8 cellular contexts compared by ENCODE assay signal in genomic region chr9:83220737-83221136, GRCh38.
DNase-seq lines count a peak whose midpoint lies in the region; ATAC-seq and TF ChIP-seq lines count a peak whose summit lies in the region.

No MANE protein-coding gene starts in this region.

- WGBS in tibial nerve, 2 donors, result 20 to 22% methylated on average over 3 of the region's 3 CpGs

- peaks cover 0 to 23% (median 4%) of the 10 kb centered on the region in 4 donors for H3K4me1 ChIP-seq in tibial nerve

- peaks cover 7% of the 10 kb centered on the region for H3K4me1 Mint-ChIP-seq in glutamatergic neuron (ENCODE audit: low read depth, unreplicated experiment)

- no peak overlapping the region for H3K4me3 Mint-ChIP-seq in glutamatergic neuron (ENCODE audit: unreplicated experiment)

- ATAC-seq in GM19043 (IDR thresholded peaks at IDR 0.05; ENCODE audit: low read depth, unreplicated experiment) (peak; percentile 92), HG03135 (IDR thresholded peaks at IDR 0.05; ENCODE audit: unreplicated experiment) (peak; percentile 91)

- peak in 1 of 2 donors; percentile 13 for TF ChIP-seq EP300 in tibial nerve (IDR thresholded peaks at IDR 0.05)

- no peak overlapping the region for H3K27ac Mint-ChIP-seq in glutamatergic neuron (ENCODE audit: unreplicated experiment)

- H3K27ac ChIP-seq in tibial nerve, result peak overlapping the region in 2 of 4 donors; percentile 78 to 80

- DNase-seq in A172 (ENCODE audit: low spot score) (peak; percentile 22), choroid plexus epithelial cell (ENCODE audit: low read depth) (peak; percentile 90), glutamatergic neuron (no peak), tibial nerve (ENCODE audit: low spot score in 2 of 2) (no peak), dedifferentiated amniotic fluid mesenchymal stem cell (ENCODE audit: extremely low spot score) (no peak)
- DNase-seq in activated CD4-positive, CD25-positive, alpha-beta regulatory T cell (lab: John Stamatoyannopoulos, UW), result no peak

- no peak for TF ChIP-seq POLR2A in tibial nerve (IDR thresholded peaks at IDR 0.05)

- H3K9me3 Mint-ChIP-seq in glutamatergic neuron (ENCODE audit: unreplicated experiment), result peaks cover 4% of the 10 kb centered on the region

- peaks cover 11% of the 10 kb centered on the region for H3K36me3 Mint-ChIP-seq in glutamatergic neuron (ENCODE audit: unreplicated experiment)

- no peak overlapping the region for H3K4me3 ChIP-seq in choroid plexus epithelial cell (ENCODE audit: low read depth, low read length)
- H3K4me3 ChIP-seq in tibial nerve, result no peak overlapping the region

- no peaks in the 10 kb centered on the region for H3K36me3 ChIP-seq in tibial nerve

- no peaks in the 10 kb centered on the region for H3K27me3 Mint-ChIP-seq in glutamatergic neuron (ENCODE audit: unreplicated experiment)

- TF ChIP-seq CTCF in choroid plexus epithelial cell (conservative IDR thresholded peaks at IDR 0.05; ENCODE audit: low read depth, low read length) (no peak), glutamatergic neuron (IDR thresholded peaks at IDR 0.05; ENCODE audit: partially characterized antibody, unreplicated experiment) (no peak), tibial nerve (IDR thresholded peaks at IDR 0.05) (no peak)

- no peaks in the 10 kb centered on the region for H3K27me3 ChIP-seq in tibial nerve

- H3K9me3 ChIP-seq in tibial nerve, result no peaks in the 10 kb centered on the region

Comparison
In these comparisons a context has a peak if more than half of its experiments do, and no peak if none do; other contexts are left out.
1. DNase-seq: peak in A172 (single experiment) and choroid plexus epithelial cell (single experiment); none in glutamatergic neuron (single experiment), tibial nerve (0 of 2), dedifferentiated amniotic fluid mesenchymal stem cell (single experiment) and activated CD4-positive, CD25-positive, alpha-beta regulatory T cell (0 of 4).